Comparison of ENCODE assay signal across 1 cellular context in genomic region chr18:44848931-44849330, GRCh38.
TF ChIP-seq lines count a peak whose summit lies in the region.

No MANE protein-coding gene starts in this region.

TF ChIP-seq in SK-N-SH treated with all-trans-retinoic acid at 6 μM for 48 hours, 23 proteins besides CTCF, POLR2A, EP300 and RAD21 (continued from another document):
- TF ChIP-seq TOX (CRISPR knock-in tag; IDR thresholded peaks at IDR 0.05; ENCODE audit: borderline replicate concordance) (no peak), PPARA (CRISPR knock-in tag; IDR thresholded peaks at IDR 0.05; ENCODE audit: borderline replicate concordance) (no peak)
TF ChIP-seq in SK-N-SH treated with all-trans-retinoic acid at 6 μM for 48 hours: peak in this region for 0.
